ENCODE assay signal across 8 cellular contexts in the genomic region with DNA sequence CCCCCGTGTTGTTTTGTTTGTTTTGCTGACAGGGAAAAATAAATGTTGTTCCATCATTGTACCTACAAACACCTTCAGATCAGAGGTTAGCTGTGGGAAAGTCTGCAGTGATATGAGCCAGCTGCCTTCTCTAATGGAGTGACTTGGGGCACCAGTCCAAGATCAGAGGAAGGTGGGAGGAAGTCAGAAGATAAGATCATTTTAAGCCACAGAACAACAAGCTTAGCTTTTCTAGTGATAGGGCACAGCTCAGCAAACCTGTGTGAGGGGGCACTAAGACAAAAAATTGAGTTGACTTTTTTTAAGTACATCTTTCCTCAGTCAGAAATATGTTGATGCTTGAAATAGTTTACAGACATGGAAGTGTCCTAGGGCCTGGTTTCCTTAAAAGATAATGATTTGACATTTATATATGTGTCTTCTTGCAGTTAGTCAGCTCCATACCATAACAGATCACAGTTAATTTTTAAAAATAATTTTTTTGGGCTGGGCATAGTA.
DNase-seq lines count a peak whose midpoint lies in the region; ATAC-seq, FAIRE-seq and TF ChIP-seq lines count a peak whose summit lies in the region.

No MANE protein-coding gene starts in this region.

- POLR2A ChIA-PET in A549 (lab: Yijun Ruan, JAX) = interaction anchor here (0.6 kb wide), 1 partner anchor 45 kb away, joined by 3 read pairs; no protein-coding TSS in a partner anchor

- DNase-seq in A549 (ENCODE audit: low read depth in 1 of 2, low spot score in 1 of 2) = peak in 1 of 2 experiments; percentile 13
- peak; percentile 32 for DNase-seq in OCI-M1 (lab: John Stamatoyannopoulos, UW)
- DNase-seq in mucosa of gallbladder (ENCODE audit: low spot score) = peak; percentile 12
- DNase-seq in upper lobe of left lung = no peak
- DNase-seq in HAP-1 (ENCODE audit: low spot score in 2 of 2) = no peak
- no peak for DNase-seq in SHP77 (lab: John Stamatoyannopoulos, UW)

- no peak for TF ChIP-seq EP300 in A549 (IDR thresholded peaks at IDR 0.05)
- TF ChIP-seq EP300 in upper lobe of left lung (IDR thresholded peaks at IDR 0.05) = peak in 2 of 4 donors; percentile 17 to 69

- H3K27ac ChIP-seq in A549 (no peak overlapping the region), angular gyrus (ENCODE audit: low read depth, low read length) (peak overlapping the region; percentile 56), upper lobe of left lung (peak overlapping the region; percentile 29 to 73 (median 48))

- H3K27me3 ChIP-seq in upper lobe of left lung (no peaks in the 10 kb centered on the region), HAP-1 (ENCODE audit: low read depth) (no peaks in the 10 kb centered on the region)

- TF ChIP-seq CTCF in A549 (IDR thresholded peaks at IDR 0.05) (no peak), upper lobe of left lung (IDR thresholded peaks at IDR 0.05) (no peak)

- FAIRE-seq in A549 (lab: Jason Lieb, UNC) = no peak

- no peaks in the 10 kb centered on the region for H3K36me3 ChIP-seq in upper lobe of left lung
- no peaks in the 10 kb centered on the region for H3K36me3 ChIP-seq in HAP-1 (replicated peaks)

- H3K4me3 ChIP-seq in A549 (no peak overlapping the region), upper lobe of left lung (peak overlapping the region in 1 of 4 donors; percentile 2), HAP-1 (no peak overlapping the region)

- H3K9me3 ChIP-seq in A549 (no peaks in the 10 kb centered on the region), upper lobe of left lung (no peaks in the 10 kb centered on the region), HAP-1 (no peaks in the 10 kb centered on the region)

- in situ Hi-C loops in HAP-1 (cut with MboI; ENCODE audit: low sequenced_read_pairs) = no loop called here

- no peak overlapping the region for H3K4me2 ChIP-seq in A549

- H3K4me1 ChIP-seq in A549 = no peaks in the 10 kb centered on the region
- H3K4me1 ChIP-seq in upper lobe of left lung = peaks cover 33 to 39% (median 37%) of the 10 kb centered on the region in 4 donors
- peaks cover 36% of the 10 kb centered on the region for H3K4me1 ChIP-seq in HAP-1

- TF ChIP-seq POLR2A in A549 (IDR thresholded peaks at IDR 0.05; ENCODE audit: low read length) (no peak), upper lobe of left lung (IDR thresholded peaks at IDR 0.05) (no peak)

- no peak for TF ChIP-seq RAD21 in A549 (conservative IDR thresholded peaks at IDR 0.05 in 1 of 2, IDR thresholded peaks at IDR 0.05 in 1 of 2)

- ATAC-seq in A549 (peak in 1 of 2 experiments; percentile 47; a peak in 1 of 6 replicates), GM18909 (IDR thresholded peaks at IDR 0.05; ENCODE audit: poor library complexity, unreplicated experiment) (peak; percentile 33), upper lobe of left lung (ENCODE audit: low FRiP score in 2 of 2) (peak in 1 of 2 donors; percentile 8)

- 10% methylated on average over 1 of the region's 1 CpG for WGBS in A549 (ENCODE audit: missing lambda C conversion rate)
- 0 to 5% methylated on average over 1 of the region's 1 CpG for WGBS in upper lobe of left lung, 2 donors

- CTCF ChIA-PET in A549 (lab: Yijun Ruan, JAX) = no interaction called here

TF ChIP-seq in A549, 52 proteins besides CTCF, POLR2A, EP300 and RAD21:
- TF ChIP-seq EHF (CRISPR knock-in tag; IDR thresholded peaks at IDR 0.05) (no peak), MAFK (IDR thresholded peaks at IDR 0.05; ENCODE audit: partially characterized antibody) (peak; percentile 72)

Comparison
In these comparisons a context has a peak if more than half of its experiments do, and no peak if none do; other contexts are left out.
1. DNase-seq: peak in OCI-M1 (single experiment) and mucosa of gallbladder (single experiment); none in upper lobe of left lung (0 of 2), HAP-1 (0 of 2) and SHP77 (0 of 2).
2. H3K27ac ChIP-seq: peak in angular gyrus (single experiment) and upper lobe of left lung (4 of 4); none in A549 (0 of 2).